In genomic region chr11:46296520-46297448, GRCh38 we compare ENCODE assay signal across 8 cellular contexts. TPM values are rescaled to one million over a fixed set of nuclear protein-coding genes. Genes with fewer than 3 reads are reported as not detected.
DNase-seq lines count a peak whose midpoint lies in the region; ATAC-seq, FAIRE-seq and TF ChIP-seq lines count a peak whose summit lies in the region.

No MANE protein-coding gene starts in this region.

- H3K27ac ChIP-seq in Peyer's patch (no peak overlapping the region), pancreas (no peak overlapping the region)

- FAIRE-seq in pancreas (lab: Jason Lieb, UNC): no peak

- WGBS in pancreas, 2 donors: 60 to 61% methylated on average over 23 to 26 of the region's 26 CpGs

- DNase-seq in GM12864 (ENCODE audit: low read depth): no peak
- peak in 1 of 3 donors; percentile 50 for DNase-seq in Peyer's patch
- DNase-seq in fibroblast of mammary gland (ENCODE audit: low read depth): peak; percentile 85
- peak in 1 of 6 donors; percentile 65 for DNase-seq in pancreas
- DNase-seq in activated CD8-positive, alpha-beta memory T cell treated with anti-CD3 and anti-CD28 coated beads, Interleukin-2, amount 50 U/mL, for 48 hours: no peak

- H3K4me3 ChIP-seq in GM12864 (ENCODE audit: low read depth, low read length) (no peak overlapping the region), Peyer's patch (peak overlapping the region in 3 of 4 donors; percentile 42 to 56 (median 46)), fibroblast of mammary gland (ENCODE audit: control insufficient read depth, low read depth, low read length) (no peak overlapping the region), pancreas (no peak overlapping the region)

- ATAC-seq in pancreas (peak; percentile 2 to 29 (median 9)), GM21529 (IDR thresholded peaks at IDR 0.05; ENCODE audit: unreplicated experiment) (no peak), HG03196 (IDR thresholded peaks at IDR 0.05; ENCODE audit: unreplicated experiment) (no peak), GM21526 (IDR thresholded peaks at IDR 0.05; ENCODE audit: low FRiP score, unreplicated experiment) (no peak)

- H3K27me3 ChIP-seq in Peyer's patch: no peaks in the 10 kb centered on the region
- H3K27me3 ChIP-seq in pancreas: no peaks in the 10 kb centered on the region

- H3K4me1 ChIP-seq in Peyer's patch (peaks cover 0 to 18% (median 7%) of the 10 kb centered on the region in 4 donors), pancreas (peaks cover 0 to 4% (median 0%) of the 10 kb centered on the region in 3 donors)

- intact Hi-C loops in pancreas (cut with DNase I): loop anchor here in 1 of 3 donors (5.0 kb wide), 1 partner anchor 59 kb away; no protein-coding TSS in a partner anchor

- H3K9me3 ChIP-seq in Peyer's patch: no peaks in the 10 kb centered on the region
- no peaks in the 10 kb centered on the region for H3K9me3 ChIP-seq in pancreas

- H3K36me3 ChIP-seq in Peyer's patch (no peaks in the 10 kb centered on the region), pancreas (peaks cover 0 to 36% (median 6%) of the 10 kb centered on the region in 3 donors)

- no peak for TF ChIP-seq POLR2A in Peyer's patch (IDR thresholded peaks at IDR 0.05)

- peak; percentile 59 for TF ChIP-seq CTCF in GM12864 (IDR thresholded peaks at IDR 0.05; ENCODE audit: low read depth, low read length, missing control alignments)
- peak in 1 of 6 experiments; percentile 6 for TF ChIP-seq CTCF in Peyer's patch (IDR thresholded peaks at IDR 0.05)
- peak; percentile 56 for TF ChIP-seq CTCF in fibroblast of mammary gland (conservative IDR thresholded peaks at IDR 0.05; ENCODE audit: control insufficient read depth, insufficient read depth, low read depth, low read length)
- TF ChIP-seq CTCF in pancreas (IDR thresholded peaks at IDR 0.05): no peak

RNA-seq across cellular contexts. Expression of gene CREB3L1, which starts 19.3 kb away (rescaled TPM):
- 10 to 100 TPM; 13.2 to 50.6 (median 30.3) TPM for total RNA-seq in Peyer's patch
- 100 to 1,000 TPM in 1 of 6 donors, 10 to 100 TPM in 5; 26.3 to 129 (median 47.9) TPM for total RNA-seq in pancreas
- polyA plus RNA-seq in pancreas: 10 to 100 TPM; 40.1 to 59.1 TPM

RNA-seq across cellular contexts. Expression of gene DGKZ, which starts 50.5 kb away (rescaled TPM):
- 100 to 1,000 TPM; 104 to 270 (median 200) TPM for total RNA-seq in Peyer's patch
- 10 to 100 TPM; 34.1 to 46.3 (median 35.0) TPM for total RNA-seq in pancreas
- 10 to 100 TPM; 81.1 to 88.8 TPM for polyA plus RNA-seq in pancreas

Comparison
In these comparisons a context has a peak if more than half of its experiments do, and no peak if none do; other contexts are left out.
1. H3K4me3 ChIP-seq: peak in Peyer's patch (3 of 4); none in GM12864 (single experiment), fibroblast of mammary gland (single experiment) and pancreas (0 of 4).
2. CTCF ChIP-seq: peak in GM12864 (single experiment) and fibroblast of mammary gland (single experiment); none in pancreas (0 of 4).
3. ATAC-seq: peak in pancreas (4 of 4); none in GM21529 (single experiment), HG03196 (single experiment) and GM21526 (single experiment).